In genomic region chr1:57411262-57411661, GRCh38 we compare ENCODE assay signal across 15 cellular contexts. TPM values are rescaled to one million over a fixed set of nuclear protein-coding genes. Genes with fewer than 3 reads are reported as not detected.
A peak's percentile ranks its signal among the peaks of the same experiment; 100 is the strongest.
DNase-seq lines count a peak whose midpoint lies in the region; ATAC-seq and TF ChIP-seq lines count a peak whose summit lies in the region.
"Had no signal": no experiment of that assay in that cellular context is flagged by ENCODE, and none has a peak within 500 bp of the region (broad histone marks: within the 10 kb centered on the region; RNA-seq: fewer than 3 reads in every experiment).

No MANE protein-coding gene starts in this region.

- no peak overlapping the region for H3K27ac ChIP-seq in CD4-positive, alpha-beta memory T cell (ENCODE audit: low read depth, low read length)
- H3K27ac ChIP-seq: BLaER1, coronary artery had no signal

- peaks cover 14% of the 10 kb centered on the region for H3K4me1 Mint-ChIP-seq in MCF 10A (ENCODE audit: insufficient read depth, unreplicated experiment)
- H3K4me1 Mint-ChIP-seq in CD4-positive, alpha-beta memory T cell: no peaks in the 10 kb centered on the region
- peaks cover 16% of the 10 kb centered on the region for H3K4me1 Mint-ChIP-seq in chondrocyte (ENCODE audit: low read depth)
- H3K4me1 Mint-ChIP-seq: activated naive CD4-positive, alpha-beta T cell treated with anti-CD3 and anti-CD28 coated beads, Interleukin-2, amount 50 U/mL, for 24 hours had no signal

- TF ChIP-seq CTCF in MCF 10A (IDR thresholded peaks at IDR 0.05; ENCODE audit: unreplicated experiment): no peak
- no peak for TF ChIP-seq CTCF in chondrocyte (IDR thresholded peaks at IDR 0.05)

- POLR2A ChIA-PET in MCF 10A (lab: Yijun Ruan, JAX): no interaction called here
- POLR2A ChIA-PET in CD4-positive, alpha-beta memory T cell (lab: Charles Lee; ENCODE audit: partially characterized antibody): no interaction called here

- no TSS peak for BruUV-seq in MCF 10A (replicated peaks; lab: Mats Ljungman, UMichigan)

- intact Hi-C loops in MCF 10A (cut with micrococcal nuclease): no loop called here
- intact Hi-C loops in sciatic nerve (cut with DNase I): no loop called here
- intact Hi-C loops in CD4-positive, alpha-beta memory T cell (cut with micrococcal nuclease): no loop called here

- no peaks in the 10 kb centered on the region for H3K9me3 ChIP-seq in CD4-positive, alpha-beta memory T cell (ENCODE audit: control insufficient read depth in 1 of 2, low read length in 2 of 2)

- H3K4me1 ChIP-seq in CD4-positive, alpha-beta memory T cell (ENCODE audit: insufficient read depth, low read length): no peaks in the 10 kb centered on the region
- H3K4me1 ChIP-seq: BLaER1 had no signal

- H3K36me3 Mint-ChIP-seq in MCF 10A (ENCODE audit: insufficient read depth, unreplicated experiment): no peaks in the 10 kb centered on the region
- no peaks in the 10 kb centered on the region for H3K36me3 Mint-ChIP-seq in CD4-positive, alpha-beta memory T cell
- H3K36me3 Mint-ChIP-seq in chondrocyte (ENCODE audit: low read depth): peaks cover 9% of the 10 kb centered on the region
- H3K36me3 Mint-ChIP-seq: activated naive CD4-positive, alpha-beta T cell treated with anti-CD3 and anti-CD28 coated beads, Interleukin-2, amount 50 U/mL, for 24 hours had no signal

- no peaks in the 10 kb centered on the region for H3K27me3 ChIP-seq in CD4-positive, alpha-beta memory T cell (ENCODE audit: insufficient read depth, low read length)
- H3K27me3 ChIP-seq: BLaER1 had no signal

- H3K4me3 ChIP-seq in CD4-positive, alpha-beta memory T cell (ENCODE audit: low read length in 2 of 2): no peak overlapping the region
- H3K4me3 ChIP-seq: BLaER1, coronary artery had no signal

- CTCF ChIA-PET in MCF 10A (lab: Yijun Ruan, JAX): no interaction called here
- CTCF ChIA-PET in CD4-positive, alpha-beta memory T cell (lab: Charles Lee; ENCODE audit: partially characterized antibody): no interaction called here

- no peak overlapping the region for H3K4me3 Mint-ChIP-seq in MCF 10A (ENCODE audit: unreplicated experiment)
- no peak overlapping the region for H3K4me3 Mint-ChIP-seq in CD4-positive, alpha-beta memory T cell
- no peak overlapping the region for H3K4me3 Mint-ChIP-seq in chondrocyte (ENCODE audit: unreplicated experiment)
- H3K4me3 Mint-ChIP-seq: activated naive CD4-positive, alpha-beta T cell treated with anti-CD3 and anti-CD28 coated beads, Interleukin-2, amount 50 U/mL, for 24 hours; natural killer cell treated with Interleukin-12 subunit alpha and Interleukin-12 subunit beta and Interleukin-15 and Interleukin-18, amount 100 ng/mL, for 72 hours had no signal

- H3K27ac Mint-ChIP-seq in MCF 10A (ENCODE audit: low read depth, unreplicated experiment): peak overlapping the region; percentile 82
- no peak overlapping the region for H3K27ac Mint-ChIP-seq in CD4-positive, alpha-beta memory T cell
- H3K27ac Mint-ChIP-seq in chondrocyte (ENCODE audit: unreplicated experiment): no peak overlapping the region
- H3K27ac Mint-ChIP-seq: activated naive CD4-positive, alpha-beta T cell treated with anti-CD3 and anti-CD28 coated beads, Interleukin-2, amount 50 U/mL, for 24 hours; natural killer cell treated with Interleukin-12 subunit alpha and Interleukin-12 subunit beta and Interleukin-15 and Interleukin-18, amount 100 ng/mL, for 72 hours had no signal

- DNase-seq in EL: peak; percentile 63
- peak; percentile 64 for DNase-seq in LHCN-M2 (ENCODE audit: low read depth)
- DNase-seq in MCF 10A (ENCODE audit: unreplicated experiment): peak; percentile 93
- peak; percentile 66 for DNase-seq in islet precursor cell
- DNase-seq in sciatic nerve (ENCODE audit: low spot score): no peak
- DNase-seq in activated CD4-positive, alpha-beta T cell treated with anti-CD3 and anti-CD28 coated beads for 48 hours: no peak
- DNase-seq in CD4-positive, alpha-beta memory T cell: no peak
- no peak for DNase-seq in chondrocyte (ENCODE audit: low spot score)
- DNase-seq: OCI-M1 had no signal

- ATAC-seq in sciatic nerve: no peak
- ATAC-seq: left lobe of liver; natural killer cell treated with Interleukin-12 subunit alpha and Interleukin-12 subunit beta and Interleukin-15 and Interleukin-18, amount 100 ng/mL, for 72 hours had no signal

- H3K27me3 Mint-ChIP-seq in MCF 10A (ENCODE audit: insufficient read depth, unreplicated experiment) (peaks cover 17% of the 10 kb centered on the region), chondrocyte (ENCODE audit: low read depth) (peaks cover 7% of the 10 kb centered on the region)
- no peaks in the 10 kb centered on the region for H3K27me3 Mint-ChIP-seq in CD4-positive, alpha-beta memory T cell

- H3K9me3 Mint-ChIP-seq in MCF 10A (ENCODE audit: unreplicated experiment) (no peaks in the 10 kb centered on the region), chondrocyte (ENCODE audit: low read depth) (peaks cover 16% of the 10 kb centered on the region)
- H3K9me3 Mint-ChIP-seq in CD4-positive, alpha-beta memory T cell: peaks cover 0 to 9% (median under 1%) of the 10 kb centered on the region in 8 donors
- H3K9me3 Mint-ChIP-seq: activated naive CD4-positive, alpha-beta T cell treated with anti-CD3 and anti-CD28 coated beads, Interleukin-2, amount 50 U/mL, for 24 hours had no signal

- no peaks in the 10 kb centered on the region for H3K36me3 ChIP-seq in CD4-positive, alpha-beta memory T cell (ENCODE audit: insufficient read depth, low read length)

RNA-seq across cellular contexts. Expression of gene DAB1, which starts 12.6 kb away (rescaled TPM):
- not detected in 2 replicates for total RNA-seq in LHCN-M2 (2014; rRNA removed)
- polyA plus RNA-seq in LHCN-M2 (2012): not detected
- total RNA-seq in MCF 10A (2022): not detected in 2 replicates
- 10.5 TPM for total RNA-seq in sciatic nerve
- 1 to 10 TPM; 1.5 to 2.7 TPM for total RNA-seq in CD4-positive, alpha-beta memory T cell
- polyA plus RNA-seq in CD4-positive, alpha-beta memory T cell: 1 to 10 TPM; 3.6 to 3.9 TPM
- 0.12 TPM in 1 of 3 replicates, not detected in the others for total RNA-seq in chondrocyte
- total RNA-seq: activated CD8-positive, alpha-beta memory T cell treated with anti-CD3 and anti-CD28 coated beads for 36 hours; natural killer cell treated with Interleukin-12 subunit alpha and Interleukin-12 subunit beta and Interleukin-15 and Interleukin-18, amount 100 ng/mL, for 72 hours had no signal

Comparison
In these comparisons a context has a peak if more than half of its experiments do, and no peak if none do; other contexts are left out.
1. DNase-seq: peak in EL (single experiment), LHCN-M2 (single experiment), MCF 10A (single experiment) and islet precursor cell (single experiment); none in sciatic nerve (single experiment), activated CD4-positive, alpha-beta T cell treated with anti-CD3 and anti-CD28 coated beads for 48 hours (single experiment), CD4-positive, alpha-beta memory T cell (0 of 5) and chondrocyte (single experiment).